ENCODE assay signal across 8 cellular contexts in genomic region chr18:33578371-33579146, GRCh38. TPM values are rescaled to one million over a fixed set of nuclear protein-coding genes. Genes with fewer than 3 reads are reported as not detected.
DNase-seq lines count a peak whose midpoint lies in the region; ATAC-seq, FAIRE-seq and TF ChIP-seq lines count a peak whose summit lies in the region.

No MANE protein-coding gene starts in this region.

- POLR2A ChIA-PET in A549 (lab: Yijun Ruan, JAX): no interaction called here

- ATAC-seq in A549 (peak in 1 of 2 experiments; percentile 31; a peak in 1 of 6 replicates), HG03354 (IDR thresholded peaks at IDR 0.05; ENCODE audit: poor library complexity, severe bottlenecking, unreplicated experiment) (peak; percentile 34), HG03457 (IDR thresholded peaks at IDR 0.05; ENCODE audit: unreplicated experiment) (no peak)

- 11% methylated on average over 11 of the region's 103 CpGs for WGBS in A549 (ENCODE audit: missing lambda C conversion rate)

- CTCF ChIA-PET in A549 (lab: Yijun Ruan, JAX): interaction anchor here (0.8 kb wide), 1 partner anchor 544 kb away, joined by 3 read pairs; no protein-coding TSS in a partner anchor

- DNase-seq in A549 (ENCODE audit: low read depth in 1 of 2, low spot score in 1 of 2) (no peak), bronchial epithelial cell (ENCODE audit: low read depth) (no peak), UCSD-AML1 (lab: John Stamatoyannopoulos, UW; ENCODE audit: unreplicated experiment) (no peak), NOMO-1 treated with dmso at 0.1 percent for 144 hours (lab: John Stamatoyannopoulos, UW; ENCODE audit: unreplicated experiment) (no peak)

- H3K36me3 ChIP-seq in bronchial epithelial cell (ENCODE audit: control insufficient read depth, insufficient read depth, low read length) (no peaks in the 10 kb centered on the region), stomach smooth muscle (ENCODE audit: control insufficient read depth in 2 of 2, insufficient read depth in 2 of 2, low read length in 2 of 2) (no peaks in the 10 kb centered on the region)

- H3K4me1 ChIP-seq in A549: no peaks in the 10 kb centered on the region
- H3K4me1 ChIP-seq in stomach smooth muscle (ENCODE audit: control insufficient read depth, insufficient read depth, low read length): peaks cover 6% of the 10 kb centered on the region

- no peak for TF ChIP-seq EP300 in A549 (IDR thresholded peaks at IDR 0.05)

- H3K27me3 ChIP-seq in bronchial epithelial cell (ENCODE audit: control insufficient read depth, insufficient read depth, low read length) (peaks cover 10% of the 10 kb centered on the region), layer of hippocampus (ENCODE audit: control insufficient read depth, insufficient read depth, low read length) (no peaks in the 10 kb centered on the region), stomach smooth muscle (ENCODE audit: control insufficient read depth in 1 of 2, insufficient read depth in 2 of 2, low read length in 2 of 2) (peaks cover 0 to 6% of the 10 kb centered on the region in 2 donors)

- peak overlapping the region; percentile 55 to 63 for H3K9ac ChIP-seq in stomach smooth muscle (ENCODE audit: low read length in 2 of 2)

- no peak overlapping the region for H3K27ac ChIP-seq in A549
- peak overlapping the region; percentile 81 for H3K27ac ChIP-seq in layer of hippocampus (ENCODE audit: low read depth, low read length)
- peak overlapping the region; percentile 66 for H3K27ac ChIP-seq in stomach smooth muscle (ENCODE audit: low read length)

- H3K4me3 ChIP-seq in A549: peak overlapping the region; percentile 46
- peak overlapping the region; percentile 36 for H3K4me3 ChIP-seq in bronchial epithelial cell (ENCODE audit: low read depth, low read length)
- peak overlapping the region; percentile 87 to 98 for H3K4me3 ChIP-seq in stomach smooth muscle (ENCODE audit: low read length in 2 of 2)

- TF ChIP-seq CTCF in A549 (IDR thresholded peaks at IDR 0.05) (no peak), bronchial epithelial cell (IDR thresholded peaks at IDR 0.05; ENCODE audit: insufficient read depth, low read length, severe bottlenecking) (no peak)

- no peak for FAIRE-seq in A549 (lab: Jason Lieb, UNC)
- FAIRE-seq in bronchial epithelial cell (lab: Jason Lieb, UNC): no peak

- TF ChIP-seq POLR2A in A549 (IDR thresholded peaks at IDR 0.05; ENCODE audit: low read length): no peak

- H3K4me2 ChIP-seq in A549: peak overlapping the region; percentile 87

- H3K9me3 ChIP-seq in A549 (no peaks in the 10 kb centered on the region), stomach smooth muscle (ENCODE audit: control insufficient read depth in 2 of 2, low read length in 2 of 2) (no peaks in the 10 kb centered on the region)

- no peak for TF ChIP-seq RAD21 in A549 (conservative IDR thresholded peaks at IDR 0.05 in 1 of 2, IDR thresholded peaks at IDR 0.05 in 1 of 2)

TF ChIP-seq in A549, 52 proteins besides CTCF, POLR2A, EP300 and RAD21:
- TF ChIP-seq MAZ (IDR thresholded peaks at IDR 0.05; ENCODE audit: borderline replicate concordance, low read depth, low read length) (no peak), KDM1A (IDR thresholded peaks at IDR 0.05; ENCODE audit: low read depth) (no peak), ZSCAN20 (CRISPR knock-in tag; IDR thresholded peaks at IDR 0.05) (no peak), FOSB (CRISPR knock-in tag; IDR thresholded peaks at IDR 0.05) (no peak), ZFP36 (IDR thresholded peaks at IDR 0.05; ENCODE audit: borderline replicate concordance, partially characterized antibody) (no peak), RCOR1 (IDR thresholded peaks at IDR 0.05; ENCODE audit: low read depth, low read length) (no peak), RFX5 (IDR thresholded peaks at IDR 0.05) (no peak), CBX2 (IDR thresholded peaks at IDR 0.05; ENCODE audit: borderline replicate concordance, low read depth) (no peak), ELK1 (IDR thresholded peaks at IDR 0.05; ENCODE audit: low read depth, low read length) (no peak)

RNA-seq across cellular contexts. Expression of gene ASXL3, which starts 0.5 kb away (rescaled TPM):
- polyA plus RNA-seq in A549 (2011; rRNA removed) (not detected in 2 replicates), A549 (2017; fragmentation: RNase III; extraction: RNeasy Plus Mini Kit Qiagen cat#74134 plus additional on column Dnase treatment) (not detected in 3 replicates)
- not detected in 2 replicates for polyA plus RNA-seq in A549 (2012; cell fraction: cytosol; rRNA removed)
- polyA plus RNA-seq in A549 (2012; cell fraction: nucleus; rRNA removed): not detected in 2 replicates
- not detected in 2 replicates for polyA minus RNA-seq in A549 (2011; rRNA and poly(A)+ RNA removed)
- total RNA-seq in bronchial epithelial cell: under 0.01 TPM in 2 replicates

Comparison
In these comparisons a context has a peak if more than half of its experiments do, and no peak if none do; other contexts are left out.
1. H3K27ac ChIP-seq: peak in layer of hippocampus (single experiment) and stomach smooth muscle (single experiment); none in A549 (0 of 2).
2. H3K4me3 ChIP-seq: peak in every context shown above with its lines; median percentile 92 in stomach smooth muscle; 46 in A549; 36 in bronchial epithelial cell.